In genomic region chr16:83895243-83895642, GRCh38 we compare ENCODE assay signal across 8 cellular contexts.
"Had no signal": no experiment of that assay in that cellular context is flagged by ENCODE, and none has a peak within 500 bp of the region (broad histone marks: within the 10 kb centered on the region; RNA-seq: fewer than 3 reads in every experiment).

No MANE protein-coding gene starts in this region.

- H3K27ac ChIP-seq: HL-60 had no signal

- ATAC-seq: GM23338 had no signal

- H3K4me2 ChIP-seq: GM23338 had no signal

- DNase-seq: H9, HCEC 1CT, IMR-90, KBM-7 had no signal

- H2AFZ ChIP-seq: GM23338 had no signal

- H3K4me3 ChIP-seq: GM23338 had no signal

- FAIRE-seq: H1, H54 had no signal
